20 cellular contexts compared by ENCODE assay signal in the genomic region with DNA sequence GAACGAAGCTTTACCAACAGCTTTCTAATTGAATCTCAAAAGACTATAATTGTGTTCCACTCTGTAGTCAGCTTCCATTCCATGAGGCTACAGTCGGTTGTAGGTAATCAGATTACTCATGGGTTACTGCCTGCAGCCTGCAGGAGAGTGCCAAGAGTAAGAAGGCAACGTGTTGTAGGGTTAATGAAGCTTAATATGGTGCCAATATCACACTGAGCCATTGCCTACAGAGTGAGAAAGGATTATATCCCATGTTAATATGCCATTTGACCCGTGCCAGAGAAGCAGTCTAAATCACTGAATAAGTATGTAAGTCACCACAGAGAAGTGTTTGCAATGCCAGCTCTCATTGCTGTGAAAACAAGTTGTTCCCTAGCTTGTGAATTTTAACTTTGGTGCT.
DNase-seq lines count a peak whose midpoint lies in the region; FAIRE-seq and TF ChIP-seq lines count a peak whose summit lies in the region.
"Had no signal": no experiment of that assay in that cellular context is flagged by ENCODE, and none has a peak within 500 bp of the region (broad histone marks: within the 10 kb centered on the region; RNA-seq: fewer than 3 reads in every experiment).

No MANE protein-coding gene starts in this region.

- no peak overlapping the region for H3K27ac Mint-ChIP-seq in nephron progenitor cell
- H3K27ac Mint-ChIP-seq: activated CD4-positive, alpha-beta memory T cell treated with anti-CD3 and anti-CD28 coated beads for 36 hours; activated naive CD4-positive, alpha-beta T cell treated with anti-CD3 and anti-CD28 coated beads, Interleukin-2, amount 50 U/mL, for 72 hours; T-helper 17 cell had no signal

- H3K9me3 Mint-ChIP-seq in nephron progenitor cell = no peaks in the 10 kb centered on the region

- peaks cover 4% of the 10 kb centered on the region for H3K27me3 Mint-ChIP-seq in nephron progenitor cell (ENCODE audit: low read depth, poor library complexity)
- H3K27me3 Mint-ChIP-seq: activated CD4-positive, alpha-beta memory T cell treated with anti-CD3 and anti-CD28 coated beads for 36 hours; T-helper 17 cell had no signal

- TF ChIP-seq CTCF in nephron progenitor cell (IDR thresholded peaks at IDR 0.05) = no peak

- no peak overlapping the region for H3K4me3 Mint-ChIP-seq in nephron progenitor cell
- H3K4me3 Mint-ChIP-seq: activated CD4-positive, alpha-beta memory T cell treated with anti-CD3 and anti-CD28 coated beads for 36 hours; activated T-cell treated with anti-CD3 and anti-CD28 coated beads, Interleukin-2, amount 50 U/mL, for 4 hours; T-helper 17 cell had no signal

- H3K36me3 Mint-ChIP-seq in nephron progenitor cell (ENCODE audit: low read depth) = no peaks in the 10 kb centered on the region
- H3K36me3 Mint-ChIP-seq: activated CD4-positive, alpha-beta memory T cell treated with anti-CD3 and anti-CD28 coated beads for 36 hours; activated naive CD4-positive, alpha-beta T cell treated with anti-CD3 and anti-CD28 coated beads, Interleukin-2, amount 50 U/mL, for 72 hours had no signal

- DNase-seq in NCI-H1092 treated with DMSO at 0.1 percent for 48 hours (lab: John Stamatoyannopoulos, UW) (peak; percentile 36), SK-N-DZ (ENCODE audit: low spot score) (peak; percentile 10), iPS-NIHi11 (ENCODE audit: low spot score) (peak; percentile 8), stromal cell of bone marrow (ENCODE audit: low read depth) (peak; percentile 25), GM12891 (ENCODE audit: insufficient read length, low spot score) (no peak), nephron progenitor cell (no peak), NOMO-1 treated with DMSO at 0.1 percent for 48 hours (lab: John Stamatoyannopoulos, UW; ENCODE audit: unreplicated experiment) (no peak)
- DNase-seq: activated CD4-positive, alpha-beta memory T cell treated with anti-CD3 and anti-CD28 coated beads for 36 hours; activated T-cell treated with anti-CD3 and anti-CD28 coated beads, Interleukin-2, amount 50 U/mL, for 4 hours; dermis blood vessel endothelial cell; DND-41; erythroblast; glutamatergic neuron; NCI-H510A treated with DMSO at 0.1 percent for 48 hours; stimulated activated CD8-positive, alpha-beta memory T cell treated with anti-CD3 and anti-CD28 coated beads, Interleukin-4, amount 100 ng/mL, for 48 hours; T-helper 17 cell; WERI-Rb-1 had no signal

- FAIRE-seq in GM12891 (lab: Jason Lieb, UNC) = no peak
- FAIRE-seq: H1, HepG2 had no signal

- TF ChIP-seq POLR2A in GM12891 (IDR thresholded peaks at IDR 0.05; ENCODE audit: low read depth, low read length) = no peak

- H3K4me1 Mint-ChIP-seq in nephron progenitor cell = no peaks in the 10 kb centered on the region
- H3K4me1 Mint-ChIP-seq: T-helper 17 cell had no signal

TF ChIP-seq in GM12891, 5 proteins besides CTCF, POLR2A, EP300 and RAD21:
- TF ChIP-seq PAX5 (IDR thresholded peaks at IDR 0.05; ENCODE audit: insufficient read depth, low read length, severe bottlenecking) = no peak
- no peak for TF ChIP-seq SPI1 (IDR thresholded peaks at IDR 0.05; ENCODE audit: low read depth, low read length)
- TF ChIP-seq TAF1 (IDR thresholded peaks at IDR 0.05; ENCODE audit: low read depth, low read length) = no peak
- no peak for TF ChIP-seq POU2F2 (IDR thresholded peaks at IDR 0.05; ENCODE audit: low read depth, low read length)
- no peak for TF ChIP-seq POLR2AphosphoS5 (IDR thresholded peaks at IDR 0.05; ENCODE audit: low read depth, low read length)

Comparison
In these comparisons a context has a peak if more than half of its experiments do, and no peak if none do; other contexts are left out.
1. DNase-seq: peak in NCI-H1092 treated with DMSO at 0.1 percent for 48 hours (single experiment), SK-N-DZ (single experiment), iPS-NIHi11 (single experiment) and stromal cell of bone marrow (single experiment); none in GM12891 (single experiment), nephron progenitor cell (single experiment) and NOMO-1 treated with DMSO at 0.1 percent for 48 hours (single experiment).